13 cellular contexts compared by ENCODE assay signal in the genomic region with DNA sequence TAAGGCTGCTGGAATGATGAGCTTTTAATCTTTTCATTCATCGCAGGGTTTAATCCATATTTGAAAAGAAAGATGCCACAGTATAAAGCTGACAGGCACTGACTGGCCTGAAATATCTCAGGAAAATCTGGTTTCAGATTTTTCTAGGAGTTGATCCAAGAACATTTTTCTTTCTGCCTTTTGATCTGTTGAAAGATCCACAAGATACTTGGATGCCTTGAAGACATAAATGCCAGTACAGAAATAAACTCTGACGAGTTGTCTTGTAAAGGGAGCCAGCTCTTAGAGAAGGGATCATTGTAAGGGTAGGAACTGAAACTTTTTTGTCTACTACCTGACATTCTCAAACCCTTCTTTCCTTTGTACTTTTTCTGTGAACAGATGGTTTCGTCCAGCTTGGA. TPM values are rescaled to one million over a fixed set of nuclear protein-coding genes. Genes with fewer than 3 reads are reported as not detected.
DNase-seq lines count a peak whose midpoint lies in the region; ATAC-seq, FAIRE-seq and TF ChIP-seq lines count a peak whose summit lies in the region.
"Had no signal": no experiment of that assay in that cellular context is flagged by ENCODE, and none has a peak within 500 bp of the region (broad histone marks: within the 10 kb centered on the region; RNA-seq: fewer than 3 reads in every experiment).

No MANE protein-coding gene starts in this region.

- no peak overlapping the region for H3K4me3 ChIP-seq in astrocyte (ENCODE audit: insufficient read depth, low read depth, low read length)
- peak overlapping the region; percentile 9 for H3K4me3 ChIP-seq in smooth muscle cell

- H3K4me1 Mint-ChIP-seq in astrocyte (ENCODE audit: low read depth, unreplicated experiment) = peaks cover 26% of the 10 kb centered on the region
- H3K4me1 Mint-ChIP-seq: activated CD4-positive, alpha-beta T cell treated with anti-CD3 and anti-CD28 coated beads, Interleukin-2, amount 10 ng/mL, durations not matched to agents 7 days and 5 days had no signal

- no peaks in the 10 kb centered on the region for H3K27me3 ChIP-seq in astrocyte (ENCODE audit: insufficient read depth, low read length)
- no peaks in the 10 kb centered on the region for H3K27me3 ChIP-seq in foreskin keratinocyte
- no peaks in the 10 kb centered on the region for H3K27me3 ChIP-seq in smooth muscle cell (ENCODE audit: low read depth)

- ATAC-seq in foreskin keratinocyte (no peak), GM21367 (IDR thresholded peaks at IDR 0.05; ENCODE audit: unreplicated experiment) (no peak)

- H3K9me3 ChIP-seq in astrocyte (ENCODE audit: insufficient read depth, low read depth, low read length) (no peaks in the 10 kb centered on the region), smooth muscle cell (replicated peaks; ENCODE audit: low read depth) (no peaks in the 10 kb centered on the region)

- WGBS in smooth muscle cell (ENCODE audit: low lambda C conversion rate) = 34% methylated on average over 3 of the region's 3 CpGs

- H2AFZ ChIP-seq in astrocyte (ENCODE audit: low read depth, low read length) (no peak overlapping the region), smooth muscle cell (ENCODE audit: low read depth) (peak overlapping the region; percentile 60)

- peak overlapping the region; percentile 91 for H3K27ac ChIP-seq in astrocyte (ENCODE audit: low read depth, low read length)
- H3K27ac ChIP-seq in foreskin keratinocyte = peak overlapping the region; percentile 100
- H3K27ac ChIP-seq in smooth muscle cell (ENCODE audit: low read depth) = peak overlapping the region; percentile 92

- peak; percentile 95 for DNase-seq in GM04503 (ENCODE audit: low read depth)
- peak; percentile 83 for DNase-seq in astrocyte (ENCODE audit: low read depth)
- DNase-seq in foreskin keratinocyte = peak; percentile 68 to 87
- no peak for DNase-seq in smooth muscle cell (lab: John Stamatoyannopoulos, UW; ENCODE audit: unreplicated experiment)
- DNase-seq in activated CD4-positive, alpha-beta T cell treated with anti-CD3 and anti-CD28 coated beads, Interleukin-2, amount 50 U/mL, for 1 hour = no peak
- no peak for DNase-seq in MV-4-11 (lab: John Stamatoyannopoulos, UW)
- no peak for DNase-seq in Ammon's horn (ENCODE audit: low spot score)
- DNase-seq: activated CD4-positive, alpha-beta T cell treated with anti-CD3 and anti-CD28 coated beads, Interleukin-2, amount 10 ng/mL, durations not matched to agents 7 days and 5 days; activated naive CD4-positive, alpha-beta T cell; effector memory CD4-positive, alpha-beta T cell; KG1; SHP77 treated with DMSO at 0.1 percent for 48 hours had no signal

- H3K27ac Mint-ChIP-seq in astrocyte (ENCODE audit: unreplicated experiment) = peak overlapping the region; percentile 92
- H3K27ac Mint-ChIP-seq: activated CD4-positive, alpha-beta T cell treated with anti-CD3 and anti-CD28 coated beads, Interleukin-2, amount 10 ng/mL, durations not matched to agents 7 days and 5 days had no signal

- H3K4me2 ChIP-seq in astrocyte (ENCODE audit: low read length) (peak overlapping the region; percentile 43), smooth muscle cell (peak overlapping the region; percentile 77)

- no peaks in the 10 kb centered on the region for H3K9me3 Mint-ChIP-seq in astrocyte (ENCODE audit: unreplicated experiment)
- H3K9me3 Mint-ChIP-seq: activated CD4-positive, alpha-beta T cell treated with anti-CD3 and anti-CD28 coated beads, Interleukin-2, amount 10 ng/mL, durations not matched to agents 7 days and 5 days had no signal

- no peak for TF ChIP-seq CTCF in astrocyte (IDR thresholded peaks at IDR 0.05; ENCODE audit: insufficient read depth, low read depth, low read length)
- TF ChIP-seq CTCF in foreskin keratinocyte (conservative IDR thresholded peaks at IDR 0.05) = no peak
- TF ChIP-seq CTCF in smooth muscle cell (IDR thresholded peaks at IDR 0.05; ENCODE audit: borderline replicate concordance, insufficient read depth, poor library complexity, severe bottlenecking) = no peak

- H3K9ac ChIP-seq in astrocyte (ENCODE audit: low read length) (peak overlapping the region; percentile 70), smooth muscle cell (ENCODE audit: low read depth) (peak overlapping the region; percentile 60)

- H3K36me3 Mint-ChIP-seq in astrocyte (ENCODE audit: low read depth, unreplicated experiment) = no peaks in the 10 kb centered on the region

- no peak overlapping the region for H3K4me3 Mint-ChIP-seq in astrocyte (ENCODE audit: unreplicated experiment)
- H3K4me3 Mint-ChIP-seq: activated CD4-positive, alpha-beta T cell treated with anti-CD3 and anti-CD28 coated beads, Interleukin-2, amount 10 ng/mL, durations not matched to agents 7 days and 5 days had no signal

- peaks cover 3% of the 10 kb centered on the region for H3K27me3 Mint-ChIP-seq in astrocyte (ENCODE audit: low read depth, unreplicated experiment)

- FAIRE-seq in astrocyte (lab: Jason Lieb, UNC) = peak; percentile 83

- H3F3A ChIP-seq in smooth muscle cell (ENCODE audit: low read depth) = peaks cover 11% of the 10 kb centered on the region

- H3K36me3 ChIP-seq in astrocyte (ENCODE audit: insufficient read depth, low read length) (no peaks in the 10 kb centered on the region), smooth muscle cell (ENCODE audit: low read depth) (no peaks in the 10 kb centered on the region)

- peaks cover 28% of the 10 kb centered on the region for H3K4me1 ChIP-seq in astrocyte (ENCODE audit: insufficient read depth, low read length)
- H3K4me1 ChIP-seq in foreskin keratinocyte = peaks cover 40% of the 10 kb centered on the region
- H3K4me1 ChIP-seq in smooth muscle cell (ENCODE audit: low read depth) = peaks cover 21% of the 10 kb centered on the region

- H3K79me2 ChIP-seq in astrocyte (ENCODE audit: insufficient read depth, low read length) = no peaks in the 10 kb centered on the region
- H3K79me2 ChIP-seq in smooth muscle cell (ENCODE audit: low read depth) = no peaks in the 10 kb centered on the region

- H4K20me1 ChIP-seq in astrocyte (ENCODE audit: insufficient read depth, low read length) (no peaks in the 10 kb centered on the region), smooth muscle cell (ENCODE audit: low read depth) (no peaks in the 10 kb centered on the region)

RNA-seq across cellular contexts. Expression of gene KRT20, which starts 25.4 kb away (rescaled TPM):
- total RNA-seq in astrocyte (not detected in 2 replicates), foreskin keratinocyte (not detected in 2 replicates), smooth muscle cell (not detected in 2 replicates)
- polyA plus RNA-seq in foreskin keratinocyte (not detected in 2 replicates), smooth muscle cell (not detected in 2 replicates)
- total RNA-seq: activated CD4-positive, alpha-beta T cell treated with anti-CD3 and anti-CD28 coated beads, Interleukin-2, amount 10 ng/mL, durations not matched to agents 7 days and 5 days had no signal

RNA-seq across cellular contexts. Expression of gene KRT23, which starts 27.0 kb away (rescaled TPM):
- total RNA-seq in astrocyte = not detected in 2 replicates
- 0.71 and 1.1 TPM in 2 replicates for total RNA-seq in foreskin keratinocyte
- 0.38 and 0.75 TPM in 2 replicates for polyA plus RNA-seq in foreskin keratinocyte
- total RNA-seq in smooth muscle cell = 39.7 and 46.3 TPM in 2 replicates
- polyA plus RNA-seq in smooth muscle cell = 4.5 and 14.4 TPM in 2 replicates
- total RNA-seq: activated CD4-positive, alpha-beta T cell treated with anti-CD3 and anti-CD28 coated beads, Interleukin-2, amount 10 ng/mL, durations not matched to agents 7 days and 5 days had no signal

RNA-seq across cellular contexts. Expression of gene KRT12, which starts 43.4 kb away (rescaled TPM):
- not detected in 2 replicates for total RNA-seq in astrocyte
- total RNA-seq in foreskin keratinocyte = not detected in 2 replicates
- polyA plus RNA-seq in foreskin keratinocyte = not detected in 2 replicates
- not detected in 2 replicates for total RNA-seq in smooth muscle cell
- polyA plus RNA-seq in smooth muscle cell = not detected in 2 replicates
- total RNA-seq: activated CD4-positive, alpha-beta T cell treated with anti-CD3 and anti-CD28 coated beads, Interleukin-2, amount 10 ng/mL, durations not matched to agents 7 days and 5 days had no signal

RNA-seq across cellular contexts. Expression of gene KRT39, which starts 56.3 kb away (rescaled TPM):
- not detected in 2 replicates for total RNA-seq in astrocyte
- not detected in 2 replicates for total RNA-seq in foreskin keratinocyte
- not detected in 2 replicates for polyA plus RNA-seq in foreskin keratinocyte
- total RNA-seq in smooth muscle cell = not detected in 2 replicates
- polyA plus RNA-seq in smooth muscle cell = not detected in 2 replicates
- total RNA-seq: activated CD4-positive, alpha-beta T cell treated with anti-CD3 and anti-CD28 coated beads, Interleukin-2, amount 10 ng/mL, durations not matched to agents 7 days and 5 days had no signal

Comparison
In these comparisons a context has a peak if more than half of its experiments do, and no peak if none do; other contexts are left out.
1. DNase-seq: peak in GM04503 (single experiment), astrocyte (single experiment) and foreskin keratinocyte (2 of 2); none in smooth muscle cell (single experiment), activated CD4-positive, alpha-beta T cell treated with anti-CD3 and anti-CD28 coated beads, Interleukin-2, amount 50 U/mL, for 1 hour (single experiment), MV-4-11 (single experiment) and Ammon's horn (single experiment).
2. RNA of gene KRT23, which starts 27.0 kb away (total RNA-seq): 39.7 to 46.3 TPM in smooth muscle cell; 0.71 to 1.1 TPM in foreskin keratinocyte and not detected in astrocyte; every median in the first group is over 10 times any median in the second.
3. Peak in every context shown above with its lines, with median percentiles within 50 percentile points of each other: H3K27ac ChIP-seq.